ENCODE assay signal across 8 cellular contexts in the genomic region with DNA sequence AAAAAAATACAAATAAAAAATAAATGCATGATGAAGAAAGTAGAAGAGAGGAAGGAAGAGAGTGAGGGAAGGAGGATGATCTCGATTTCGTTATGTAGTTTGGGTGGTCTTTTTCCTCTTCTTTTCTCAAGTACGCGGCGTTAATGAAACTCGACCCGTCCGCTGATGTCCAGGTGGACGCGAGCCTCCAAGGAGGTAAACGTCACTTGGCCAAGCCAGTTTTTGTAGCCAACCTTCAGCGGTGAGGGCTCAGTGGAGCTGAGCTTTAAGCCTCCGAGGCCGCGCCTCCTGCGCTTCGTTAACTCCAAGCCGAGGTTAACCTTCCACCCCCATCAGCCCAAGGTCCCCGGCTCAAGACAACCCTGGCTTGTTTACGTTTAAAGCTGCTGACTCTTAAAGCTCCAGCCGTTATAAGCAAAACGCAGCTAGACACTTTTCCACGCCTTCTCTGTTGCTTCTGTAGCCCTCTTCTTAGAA. TPM values are rescaled to one million over a fixed set of nuclear protein-coding genes. Genes with fewer than 3 reads are reported as not detected.
A peak's percentile ranks its signal among the peaks of the same experiment; 100 is the strongest.
DNase-seq lines count a peak whose midpoint lies in the region; ATAC-seq and TF ChIP-seq lines count a peak whose summit lies in the region.

No MANE protein-coding gene starts in this region.

- DNase-seq in GM12865 (ENCODE audit: low read depth), result peak; percentile 64
- peak; percentile 90 for DNase-seq in WERI-Rb-1
- peak; percentile 85 for DNase-seq in mesenchymal stem cell
- DNase-seq in stomach, result peak; percentile 55

- no peak overlapping the region for H2BK120ac ChIP-seq in mesenchymal stem cell (ENCODE audit: low read depth, low read length)

- H2AK5ac ChIP-seq in mesenchymal stem cell (ENCODE audit: low read length, severe bottlenecking), result no peak overlapping the region

- H3K9me3 ChIP-seq in HUES64 (ENCODE audit: insufficient read depth, low read depth, low read length) (peaks cover 7% of the 10 kb centered on the region), WERI-Rb-1 (ENCODE audit: severe bottlenecking) (peaks cover 2% of the 10 kb centered on the region), ectodermal cell (ENCODE audit: control insufficient read depth, low read length) (no peaks in the 10 kb centered on the region), mesenchymal stem cell (ENCODE audit: control insufficient read depth, low read length) (no peaks in the 10 kb centered on the region), stomach (no peaks in the 10 kb centered on the region)

- TF ChIP-seq POLR2A in stomach (IDR thresholded peaks at IDR 0.05), result no peak

- H2AFZ ChIP-seq in mesenchymal stem cell (ENCODE audit: low read depth, low read length), result peak overlapping the region; percentile 64

- H3K4me3 ChIP-seq in GM12865 (ENCODE audit: low read depth, low read length) (peak overlapping the region; percentile 81), HUES64 (ENCODE audit: low read length) (peak overlapping the region; percentile 94), WERI-Rb-1 (ENCODE audit: low read depth, low read length) (peak overlapping the region; percentile 48), ectodermal cell (ENCODE audit: insufficient read depth, low read depth, low read length) (peak overlapping the region; percentile 54), mesenchymal stem cell (ENCODE audit: insufficient read depth in 1 of 2, low read depth in 1 of 2, low read length in 2 of 2) (peak overlapping the region; percentile 83 to 89), stomach (peak overlapping the region; percentile 65 to 93 (median 82))

- peak overlapping the region; percentile 74 for H3K4me2 ChIP-seq in mesenchymal stem cell (ENCODE audit: low read length, poor library complexity, severe bottlenecking)

- H3K4ac ChIP-seq in mesenchymal stem cell (ENCODE audit: low read depth in 1 of 2, low read length in 2 of 2), result peak overlapping the region in 1 of 2 experiments; percentile 71

- no peak overlapping the region for H2BK5ac ChIP-seq in mesenchymal stem cell (ENCODE audit: low read depth, low read length, poor library complexity, severe bottlenecking)

- H3K9ac ChIP-seq in HUES64 (ENCODE audit: low read depth, low read length), result no peak overlapping the region
- peak overlapping the region; percentile 78 for H3K9ac ChIP-seq in mesenchymal stem cell (ENCODE audit: low read length)

- no peak for TF ChIP-seq EP300 in stomach (IDR thresholded peaks at IDR 0.05)

- WGBS in HUES64, result 3% methylated on average over 23 of the region's 23 CpGs
- 3% methylated on average over 23 of the region's 23 CpGs for WGBS in ectodermal cell, 2 experiments
- WGBS in mesenchymal stem cell, result under 1% methylated on average over 23 of the region's 23 CpGs
- 2 to 8% (median 5%) methylated on average over 23 of the region's 23 CpGs for WGBS in stomach, 5 donors

- H3K36me3 ChIP-seq in HUES64 (ENCODE audit: insufficient read depth, low read length) (no peaks in the 10 kb centered on the region), WERI-Rb-1 (no peaks in the 10 kb centered on the region), ectodermal cell (ENCODE audit: control insufficient read depth, insufficient read depth, low read length) (no peaks in the 10 kb centered on the region), mesenchymal stem cell (ENCODE audit: control insufficient read depth in 1 of 2, insufficient read depth in 2 of 2, low read depth in 1 of 2, low read length in 2 of 2) (no peaks in the 10 kb centered on the region), stomach (no peaks in the 10 kb centered on the region)

- H3K79me1 ChIP-seq in mesenchymal stem cell (replicated peaks; ENCODE audit: low read length, poor library complexity, severe bottlenecking), result peaks cover 13% of the 10 kb centered on the region

- H2BK15ac ChIP-seq in mesenchymal stem cell (ENCODE audit: low read depth, poor library complexity, severe bottlenecking), result no peak overlapping the region

- peak overlapping the region in 1 of 2 experiments; percentile 37 for H2BK12ac ChIP-seq in mesenchymal stem cell (ENCODE audit: low read length in 2 of 2)

- H3K27ac ChIP-seq in HUES64 (ENCODE audit: low read depth, low read length) (no peak overlapping the region; the same call in 1 of the 2 replicates), WERI-Rb-1 (peak overlapping the region; percentile 87), ectodermal cell (ENCODE audit: insufficient read depth, low read depth, low read length, poor library complexity, severe bottlenecking) (no peak overlapping the region), mesenchymal stem cell (ENCODE audit: low read length, poor library complexity, severe bottlenecking) (peak overlapping the region; percentile 15), stomach (peak overlapping the region; percentile 83 to 97 (median 94))

- H3K23ac ChIP-seq in mesenchymal stem cell (ENCODE audit: low read length in 2 of 2), result no peak overlapping the region

- TF ChIP-seq CTCF in GM12865 (IDR thresholded peaks at IDR 0.05; ENCODE audit: insufficient read depth, low read depth, low read length, missing control alignments) (no peak), WERI-Rb-1 (IDR thresholded peaks at IDR 0.05; ENCODE audit: low read depth, low read length) (no peak), stomach (IDR thresholded peaks at IDR 0.05) (no peak)

- H3K27me3 ChIP-seq in HUES64 (ENCODE audit: insufficient read depth, low read length), result peaks cover 32% of the 10 kb centered on the region
- no peaks in the 10 kb centered on the region for H3K27me3 ChIP-seq in WERI-Rb-1 (ENCODE audit: insufficient read depth, low read depth, severe bottlenecking)
- peaks cover 40% of the 10 kb centered on the region for H3K27me3 ChIP-seq in ectodermal cell (ENCODE audit: control insufficient read depth, insufficient read depth, low read length, poor library complexity, severe bottlenecking)
- H3K27me3 ChIP-seq in mesenchymal stem cell (ENCODE audit: control insufficient read depth in 1 of 2, insufficient read depth in 1 of 2, low read length in 2 of 2), result no peaks in the 10 kb centered on the region
- H3K27me3 ChIP-seq in stomach, result no peaks in the 10 kb centered on the region

- ATAC-seq in GM18868 (IDR thresholded peaks at IDR 0.05; ENCODE audit: unreplicated experiment), result no peak
- ATAC-seq in GM19463 (IDR thresholded peaks at IDR 0.05; ENCODE audit: unreplicated experiment), result no peak

- H3K18ac ChIP-seq in mesenchymal stem cell (ENCODE audit: low read depth in 1 of 2, low read length in 2 of 2), result peak overlapping the region; percentile 77 to 90

- intact Hi-C loops in stomach (cut with DNase I; ENCODE audit: low total_unique reads), result no loop called here

- H3K14ac ChIP-seq in mesenchymal stem cell (ENCODE audit: low read length in 2 of 2), result peak overlapping the region in 1 of 2 experiments; percentile 36

- no peak overlapping the region for H4K8ac ChIP-seq in mesenchymal stem cell (ENCODE audit: low read length)

- H4K91ac ChIP-seq in mesenchymal stem cell (ENCODE audit: low read length), result no peak overlapping the region

- H3K4me1 ChIP-seq in HUES64 (ENCODE audit: insufficient read depth, low read length), result no peaks in the 10 kb centered on the region
- H3K4me1 ChIP-seq in ectodermal cell (ENCODE audit: control insufficient read depth, insufficient read depth, low read length), result peaks cover 11% of the 10 kb centered on the region
- H3K4me1 ChIP-seq in mesenchymal stem cell (ENCODE audit: control insufficient read depth, insufficient read depth, low read depth, low read length), result peaks cover 5% of the 10 kb centered on the region
- peaks cover 5 to 37% (median 22%) of the 10 kb centered on the region in 4 donors for H3K4me1 ChIP-seq in stomach

RNA-seq across cellular contexts. Expression of a gene that starts 0.7 kb away (rescaled TPM):
- polyA plus RNA-seq in HUES64 (2013, experiment 1 of 2), result 7.7 TPM
- 9.5 TPM for polyA plus RNA-seq in HUES64 (2013, experiment 2 of 2)
- 2.7 TPM for polyA plus RNA-seq in ectodermal cell (2013, experiment 1 of 4)
- 0.46 TPM for polyA plus RNA-seq in ectodermal cell (2013, experiment 2 of 4)
- polyA plus RNA-seq in ectodermal cell (2013, experiment 3 of 4), result 1.0 TPM
- 0.77 TPM for polyA plus RNA-seq in ectodermal cell (2013, experiment 4 of 4)
- polyA plus RNA-seq in mesenchymal stem cell (2013, experiment 1 of 2), result 7.2 TPM
- 6.8 TPM for polyA plus RNA-seq in mesenchymal stem cell (2013, experiment 2 of 2)
- 100 to 1,000 TPM in 1 of 5 donors, 10 to 100 TPM in 4; 23.2 to 172 (median 37.1) TPM for total RNA-seq in stomach
- 1 to 10 TPM; 1.4 to 2.3 (median 1.8) TPM for polyA plus RNA-seq in stomach

Comparison
In these comparisons a context has a peak if more than half of its experiments do, and no peak if none do; other contexts are left out.
1. H3K27ac ChIP-seq: peak in WERI-Rb-1 (single experiment), mesenchymal stem cell (single experiment) and stomach (5 of 5); none in HUES64 (single experiment) and ectodermal cell (single experiment).
2. Peak in every context shown above with its lines, with median percentiles within 50 percentile points of each other: DNase-seq and H3K4me3 ChIP-seq.